ENCODE assay signal across 24 cellular contexts in the genomic region with DNA sequence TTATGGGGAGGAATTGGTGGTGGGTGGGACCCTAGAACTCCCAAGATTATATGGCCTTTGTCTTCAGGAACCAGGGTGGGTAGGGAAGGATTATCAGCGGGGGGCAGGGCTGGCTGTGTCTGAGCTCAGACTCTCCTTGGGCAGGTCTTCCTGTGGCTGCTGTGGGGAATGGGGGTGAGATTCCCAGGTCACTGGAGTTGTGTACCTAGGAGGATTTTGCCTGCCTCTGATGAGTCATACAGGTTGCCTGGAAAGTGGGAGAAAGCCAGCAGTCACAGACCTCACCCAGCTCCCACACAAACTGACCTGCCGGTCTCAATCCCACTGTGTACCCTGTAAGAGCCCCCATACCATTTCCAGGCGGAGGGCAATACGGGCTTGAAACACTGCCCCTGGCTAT.
DNase-seq lines count a peak whose midpoint lies in the region; ATAC-seq, FAIRE-seq and TF ChIP-seq lines count a peak whose summit lies in the region.
"Had no signal": no experiment of that assay in that cellular context is flagged by ENCODE, and none has a peak within 500 bp of the region (broad histone marks: within the 10 kb centered on the region; RNA-seq: fewer than 3 reads in every experiment).

No MANE protein-coding gene starts in this region.

- no peaks in the 10 kb centered on the region for H3K36me3 Mint-ChIP-seq in GM23338 (ENCODE audit: low read depth)
- H3K36me3 Mint-ChIP-seq in astrocyte (ENCODE audit: low read depth, unreplicated experiment), result no peaks in the 10 kb centered on the region
- peaks cover 5% of the 10 kb centered on the region for H3K36me3 Mint-ChIP-seq in neural progenitor cell

- H3K27ac Mint-ChIP-seq in GM23338 (peak overlapping the region; percentile 63; the same call in 1 of the 2 replicates), astrocyte (ENCODE audit: unreplicated experiment) (peak overlapping the region; percentile 81), neural progenitor cell (peak overlapping the region; percentile 7)
- H3K27ac Mint-ChIP-seq: CD4-positive, alpha-beta T cell; HFFc6 had no signal

- H3K4me3 ChIP-seq in GM23338 (no peak overlapping the region), astrocyte (ENCODE audit: insufficient read depth, low read depth, low read length) (no peak overlapping the region), hepatocyte (no peak overlapping the region), neural progenitor cell (no peak overlapping the region)

- H3F3A ChIP-seq in GM23338 (replicated peaks; ENCODE audit: low read depth) (no peaks in the 10 kb centered on the region), neural progenitor cell (ENCODE audit: low read depth) (no peaks in the 10 kb centered on the region)

- no peaks in the 10 kb centered on the region for H3K27me3 ChIP-seq in GM23338 (ENCODE audit: insufficient read depth)
- H3K27me3 ChIP-seq in astrocyte (ENCODE audit: insufficient read depth, low read length), result no peaks in the 10 kb centered on the region
- no peaks in the 10 kb centered on the region for H3K27me3 ChIP-seq in hepatocyte
- H3K27me3 ChIP-seq in neural progenitor cell, result no peaks in the 10 kb centered on the region

- H3K9me3 Mint-ChIP-seq in GM23338, result peaks cover 6% of the 10 kb centered on the region; the same call in 1 of the 3 replicates
- peaks cover 6% of the 10 kb centered on the region for H3K9me3 Mint-ChIP-seq in astrocyte (ENCODE audit: unreplicated experiment)
- H3K9me3 Mint-ChIP-seq in neural progenitor cell, result peaks cover 28% of the 10 kb centered on the region
- H3K9me3 Mint-ChIP-seq: HFFc6 had no signal

- no peaks in the 10 kb centered on the region for H3K79me2 ChIP-seq in GM23338 (replicated peaks; ENCODE audit: insufficient read depth)
- no peaks in the 10 kb centered on the region for H3K79me2 ChIP-seq in astrocyte (ENCODE audit: insufficient read depth, low read length)
- H3K79me2 ChIP-seq in hepatocyte, result no peaks in the 10 kb centered on the region
- no peaks in the 10 kb centered on the region for H3K79me2 ChIP-seq in neural progenitor cell (ENCODE audit: low read depth)

- H3K4me1 ChIP-seq in GM23338 (ENCODE audit: insufficient read depth) (no peaks in the 10 kb centered on the region), astrocyte (ENCODE audit: insufficient read depth, low read length) (no peaks in the 10 kb centered on the region), hepatocyte (ENCODE audit: insufficient read depth) (peaks cover 3% of the 10 kb centered on the region), neural progenitor cell (peaks cover 4% of the 10 kb centered on the region)
- H3K4me1 ChIP-seq: Caco-2 had no signal

- H3K27ac ChIP-seq in GM23338 (ENCODE audit: low read depth), result no peak overlapping the region
- no peak overlapping the region for H3K27ac ChIP-seq in astrocyte (ENCODE audit: low read depth, low read length)
- H3K27ac ChIP-seq in hepatocyte, result peak overlapping the region; percentile 51
- H3K27ac ChIP-seq in neural progenitor cell, result no peak overlapping the region
- H3K27ac ChIP-seq: KMS-11 had no signal

- no peaks in the 10 kb centered on the region for H3K36me3 ChIP-seq in GM23338 (ENCODE audit: insufficient read depth)
- H3K36me3 ChIP-seq in astrocyte (ENCODE audit: insufficient read depth, low read length), result no peaks in the 10 kb centered on the region
- H3K36me3 ChIP-seq in hepatocyte (replicated peaks; ENCODE audit: insufficient read depth, low read depth), result no peaks in the 10 kb centered on the region
- H3K36me3 ChIP-seq in neural progenitor cell, result no peaks in the 10 kb centered on the region

- H4K20me1 ChIP-seq in GM23338 (replicated peaks; ENCODE audit: insufficient read depth), result no peaks in the 10 kb centered on the region
- no peaks in the 10 kb centered on the region for H4K20me1 ChIP-seq in astrocyte (ENCODE audit: insufficient read depth, low read length)
- no peaks in the 10 kb centered on the region for H4K20me1 ChIP-seq in hepatocyte (ENCODE audit: insufficient read depth, poor library complexity, severe bottlenecking)
- H4K20me1 ChIP-seq in neural progenitor cell (ENCODE audit: low read depth), result no peaks in the 10 kb centered on the region

- H3K9ac ChIP-seq in astrocyte (ENCODE audit: low read length), result no peak overlapping the region
- H3K9ac ChIP-seq in neural progenitor cell, result no peak overlapping the region
- H3K9ac ChIP-seq: KMS-11 had no signal

- H3K27me3 Mint-ChIP-seq in GM23338 (ENCODE audit: insufficient read depth, low read depth, poor library complexity), result peaks cover 5% of the 10 kb centered on the region
- H3K27me3 Mint-ChIP-seq in astrocyte (ENCODE audit: low read depth, unreplicated experiment), result no peaks in the 10 kb centered on the region
- no peaks in the 10 kb centered on the region for H3K27me3 Mint-ChIP-seq in neural progenitor cell (ENCODE audit: insufficient read depth, low read depth)
- H3K27me3 Mint-ChIP-seq: CD4-positive, alpha-beta T cell had no signal

- 0 out of 2 replicates have a peak, but pooled peaks cover 4% of the 10 kb centered on the region for H3K9me2 ChIP-seq in GM23338 (ENCODE audit: insufficient read depth)
- no peaks in the 10 kb centered on the region for H3K9me2 ChIP-seq in hepatocyte (replicated peaks; ENCODE audit: insufficient read depth)

- H3K4me1 Mint-ChIP-seq in GM23338 (peaks cover 8% of the 10 kb centered on the region; the same call in 1 of the 3 replicates), astrocyte (ENCODE audit: low read depth, unreplicated experiment) (peaks cover 16% of the 10 kb centered on the region), neural progenitor cell (peaks cover 11% of the 10 kb centered on the region)

- no peak for FAIRE-seq in astrocyte (lab: Jason Lieb, UNC)
- FAIRE-seq: A204.1, GM12892, GM18507, H54 had no signal

- H3K4me3 Mint-ChIP-seq in GM23338, result no peak overlapping the region
- H3K4me3 Mint-ChIP-seq in astrocyte (ENCODE audit: unreplicated experiment), result no peak overlapping the region
- H3K4me3 Mint-ChIP-seq in neural progenitor cell, result no peak overlapping the region
- H3K4me3 Mint-ChIP-seq: CD4-positive, alpha-beta T cell; HFFc6 had no signal

- no peak for DNase-seq in GM23338 (ENCODE audit: low spot score)
- no peak for DNase-seq in astrocyte (ENCODE audit: low read depth)
- peak; percentile 22 for DNase-seq in hepatocyte (ENCODE audit: low spot score)
- no peak for DNase-seq in neural progenitor cell (ENCODE audit: low spot score)
- DNase-seq in activated CD4-positive, CD25-positive, alpha-beta regulatory T cell (lab: John Stamatoyannopoulos, UW), result no peak
- no peak for DNase-seq in DMS 273 (lab: John Stamatoyannopoulos, UW; ENCODE audit: unreplicated experiment)
- no peak for DNase-seq in occipital lobe (lab: John Stamatoyannopoulos, UW)
- DNase-seq: Caco-2; CD4-positive, alpha-beta T cell; HFFc6; NCI-H1417; NCI-H187; NCI-H2107; NCI-H226; NCI-H524; NCI-H82; PC-3; RPMI8226; SIG-M5 had no signal

- no peak for TF ChIP-seq CTCF in GM23338 (conservative IDR thresholded peaks at IDR 0.05; ENCODE audit: low read depth in 2 of 2)
- TF ChIP-seq CTCF in astrocyte (IDR thresholded peaks at IDR 0.05; ENCODE audit: insufficient read depth, low read depth, low read length), result no peak
- no peak for TF ChIP-seq CTCF in hepatocyte (IDR thresholded peaks at IDR 0.05; ENCODE audit: poor library complexity)
- TF ChIP-seq CTCF in neural progenitor cell (IDR thresholded peaks at IDR 0.05), result no peak

- H3K4me2 ChIP-seq in GM23338 (no peak overlapping the region), astrocyte (ENCODE audit: low read length) (no peak overlapping the region), hepatocyte (no peak overlapping the region), neural progenitor cell (no peak overlapping the region)
- H3K4me2 ChIP-seq: KMS-11 had no signal

- H3K9me3 ChIP-seq in astrocyte (ENCODE audit: insufficient read depth, low read depth, low read length) (no peaks in the 10 kb centered on the region), hepatocyte (ENCODE audit: low read depth) (no peaks in the 10 kb centered on the region), neural progenitor cell (ENCODE audit: low read depth) (no peaks in the 10 kb centered on the region)
- H3K9me3 ChIP-seq: Caco-2 had no signal

- H2AFZ ChIP-seq in GM23338 (0 out of 2 replicates have a peak overlapping the region, but pooled peaks have one; percentile 18), astrocyte (ENCODE audit: low read depth, low read length) (no peak overlapping the region), hepatocyte (no peak overlapping the region), neural progenitor cell (replicated peaks) (peak overlapping the region; percentile 17)

- WGBS in hepatocyte (ENCODE audit: low lambda C conversion rate, missing lambda C conversion rate), result 67% methylated on average over 4 of the region's 4 CpGs

- ATAC-seq in GM23338, result no peak
- ATAC-seq: PC-3 had no signal

TF ChIP-seq in GM23338, 12 proteins besides CTCF, POLR2A, EP300 and RAD21 (continues in another document):
- TF ChIP-seq JUNB (IDR thresholded peaks at IDR 0.05; ENCODE audit: unreplicated experiment) (no peak), ZNF114 (CRISPR knock-in tag; IDR thresholded peaks at IDR 0.05) (no peak), POLR2AphosphoS5 (IDR thresholded peaks at IDR 0.05; ENCODE audit: low read depth) (no peak), EZH2 (IDR thresholded peaks at IDR 0.05; ENCODE audit: low read depth, unreplicated experiment) (no peak)

Comparison
In these comparisons a context has a peak if more than half of its experiments do, and no peak if none do; other contexts are left out.
1. H2AFZ ChIP-seq: peak in GM23338 (single experiment) and neural progenitor cell (single experiment); none in astrocyte (single experiment) and hepatocyte (single experiment).
2. H3K27ac Mint-ChIP-seq: peak in every context shown above with its lines; median percentile 81 in astrocyte; 63 in GM23338; 7 in neural progenitor cell.